In genomic region chr10:120145107-120145506, GRCh38 we compare ENCODE assay signal across 1 cellular context.
TF ChIP-seq lines count a peak whose summit lies in the region.

No MANE protein-coding gene starts in this region.

TF ChIP-seq in K562, 482 proteins besides CTCF, POLR2A, EP300 and RAD21 (continued from another document and continues in another):
- TF ChIP-seq MNT (conservative IDR thresholded peaks at IDR 0.05): peak in 1 of 2 experiments; percentile 45; a peak in 2 of 4 replicates
- TF ChIP-seq CTCFL (IDR thresholded peaks at IDR 0.05; ENCODE audit: borderline replicate concordance, insufficient read depth, low read depth, low read length, poor library complexity, severe bottlenecking): no peak
- TF ChIP-seq ARID3B (CRISPR knock-in tag; IDR thresholded peaks at IDR 0.05; ENCODE audit: borderline replicate concordance): no peak
- TF ChIP-seq ATF7 (IDR thresholded peaks at IDR 0.05): peak; percentile 56; the same call in 1 of the 2 replicates
- TF ChIP-seq GABPA (tag; conservative IDR thresholded peaks at IDR 0.05; ENCODE audit: low read depth): peak; percentile 4; the same call in 1 of the 2 replicates
- TF ChIP-seq ZKSCAN8 (CRISPR knock-in tag; IDR thresholded peaks at IDR 0.05): peak; percentile 62; the same call in 1 of the 2 replicates
- peak; percentile 73; the same call in 1 of the 2 replicates for TF ChIP-seq ZNF766 (CRISPR knock-in tag; conservative IDR thresholded peaks at IDR 0.05)
- TF ChIP-seq SREBF1 (IDR thresholded peaks at IDR 0.05; ENCODE audit: borderline replicate concordance, low read depth, low read length): no peak
- TF ChIP-seq PBX2 (CRISPR knock-in tag; IDR thresholded peaks at IDR 0.05; ENCODE audit: low read depth): no peak
- no peak for TF ChIP-seq PBX2 (tag; conservative IDR thresholded peaks at IDR 0.05; ENCODE audit: low read depth)
- TF ChIP-seq MLLT1 (IDR thresholded peaks at IDR 0.05): peak in 1 of 2 experiments; percentile 78; a peak in 2 of 4 replicates
- 0 out of 2 replicates have a peak, but pooled peaks have one; percentile 32 for TF ChIP-seq MEF2D (tag; conservative IDR thresholded peaks at IDR 0.05; ENCODE audit: low read depth)
- TF ChIP-seq ILK (tag; IDR thresholded peaks at IDR 0.05; ENCODE audit: borderline replicate concordance, low read depth): no peak
- no peak for TF ChIP-seq ZNF717 (CRISPR knock-in tag; IDR thresholded peaks at IDR 0.05)
- peak; percentile 86 for TF ChIP-seq MECOM (CRISPR knock-in tag; IDR thresholded peaks at IDR 0.05)
- peak; percentile 81; the same call in 1 of the 2 replicates for TF ChIP-seq SMARCC2 (IDR thresholded peaks at IDR 0.05; ENCODE audit: low read depth)
- peak in 1 of 3 experiments; percentile 62; a peak in 1 of 6 replicates for TF ChIP-seq ZBTB11 (CRISPR knock-in tag; IDR thresholded peaks at IDR 0.05)
- TF ChIP-seq SOX6 (IDR thresholded peaks at IDR 0.05): peak; percentile 91
- no peak for TF ChIP-seq DEAF1 (CRISPR knock-in tag; IDR thresholded peaks at IDR 0.05)
- no peak for TF ChIP-seq ZNF124 (CRISPR knock-in tag; IDR thresholded peaks at IDR 0.05)
- TF ChIP-seq ZNF696 (CRISPR knock-in tag; conservative IDR thresholded peaks at IDR 0.05): no peak
- TF ChIP-seq RCOR1 (IDR thresholded peaks at IDR 0.05; ENCODE audit: borderline replicate concordance in 1 of 2, low read depth in 2 of 2, low read length in 2 of 2): peak; percentile 24 to 87; a peak in 3 of 4 replicates
- no peak for TF ChIP-seq E2F4 (CRISPR knock-in tag; IDR thresholded peaks at IDR 0.05; ENCODE audit: low read depth)
- no peak for TF ChIP-seq CBX2 (IDR thresholded peaks at IDR 0.05; ENCODE audit: insufficient read depth, low read length, poor library complexity, severe bottlenecking)
- TF ChIP-seq POLR2AphosphoS2 (IDR thresholded peaks at IDR 0.05; ENCODE audit: low read length): no peak
- 0 out of 2 replicates have a peak, but pooled peaks have one; percentile 16 for TF ChIP-seq GMEB1 (CRISPR knock-in tag; IDR thresholded peaks at IDR 0.05)
- no peak for TF ChIP-seq KAT8 (IDR thresholded peaks at IDR 0.05; ENCODE audit: low read depth)
- TF ChIP-seq ZNF146 (CRISPR knock-in tag; IDR thresholded peaks at IDR 0.05; ENCODE audit: unreplicated experiment): no peak
- peak; percentile 45; the same call in 1 of the 2 replicates for TF ChIP-seq ZNF239 (CRISPR knock-in tag; IDR thresholded peaks at IDR 0.05)
- TF ChIP-seq MTA1 (IDR thresholded peaks at IDR 0.05; ENCODE audit: borderline replicate concordance): peak; percentile 54; the same call in 1 of the 2 replicates
- TF ChIP-seq CBX1 (IDR thresholded peaks at IDR 0.05; ENCODE audit: low read depth): no peak
- TF ChIP-seq ZNF584 (CRISPR knock-in tag; IDR thresholded peaks at IDR 0.05; ENCODE audit: low read depth): peak; percentile 92; the same call in 1 of the 2 replicates
- TF ChIP-seq ZMIZ1 (IDR thresholded peaks at IDR 0.05; ENCODE audit: low read depth in 2 of 2, low read length in 2 of 2): peak in 1 of 2 experiments; percentile 92; a peak in 2 of 4 replicates
- TF ChIP-seq TBL1XR1 (IDR thresholded peaks at IDR 0.05; ENCODE audit: low read length in 2 of 2): peak in 1 of 2 experiments; percentile 81; a peak in 2 of 4 replicates
- no peak for TF ChIP-seq MIER1 (IDR thresholded peaks at IDR 0.05; ENCODE audit: low read depth)
- TF ChIP-seq ZEB2 (IDR thresholded peaks at IDR 0.05): peak; percentile 54
